9 cellular contexts compared by ENCODE assay signal in genomic region chr21:30434033-30434631, GRCh38. TPM values are rescaled to one million over a fixed set of nuclear protein-coding genes. Genes with fewer than 3 reads are reported as not detected.
DNase-seq lines count a peak whose midpoint lies in the region; ATAC-seq and TF ChIP-seq lines count a peak whose summit lies in the region.
"Had no signal": no experiment of that assay in that cellular context is flagged by ENCODE, and none has a peak within 500 bp of the region (broad histone marks: within the 10 kb centered on the region; RNA-seq: fewer than 3 reads in every experiment).

No MANE protein-coding gene starts in this region.

- CTCF ChIA-PET in activated naive CD4-positive, alpha-beta T cell treated with anti-CD3 and anti-CD28 coated beads, Interleukin-2, amount 10 ng/mL, durations not matched to agents 7 days and 5 days (lab: Charles Lee), result interaction anchor here (0.6 to 1.3 kb wide), 3 partner anchors 22 to 1344 kb away, joined by 3 to 4 read pairs (median 3); no protein-coding TSS in a partner anchor

- no peaks in the 10 kb centered on the region for H3K4me1 Mint-ChIP-seq in activated naive CD4-positive, alpha-beta T cell treated with anti-CD3 and anti-CD28 coated beads, Interleukin-2, amount 10 ng/mL, durations not matched to agents 7 days and 5 days

- no peaks in the 10 kb centered on the region for H3K9me3 Mint-ChIP-seq in activated naive CD4-positive, alpha-beta T cell treated with anti-CD3 and anti-CD28 coated beads, Interleukin-2, amount 10 ng/mL, durations not matched to agents 7 days and 5 days
- H3K9me3 Mint-ChIP-seq: activated naive CD4-positive, alpha-beta T cell treated with anti-CD3 and anti-CD28 coated beads, Interleukin-2, amount 50 U/mL, for 72 hours had no signal

- peak; percentile 23 for DNase-seq in activated naive CD4-positive, alpha-beta T cell treated with anti-CD3 and anti-CD28 coated beads, Interleukin-2, amount 10 ng/mL, durations not matched to agents 7 days and 5 days
- DNase-seq in activated naive CD4-positive, alpha-beta T cell treated with anti-CD3 and anti-CD28 coated beads, Interleukin-2, amount 50 U/mL, for 16 hours, result no peak
- peak; percentile 27 for DNase-seq in HuH-7 (ENCODE audit: low spot score)
- DNase-seq in fibroblast of the conjunctiva (ENCODE audit: low read depth), result peak; percentile 8
- DNase-seq in stimulated activated CD4-positive, alpha-beta T cell treated with anti-CD3 and anti-CD28 coated beads, Interleukin-4, amount 100 ng/mL, for 24 hours, result peak; percentile 7
- DNase-seq in lower leg skin (ENCODE audit: low spot score in 2 of 2), result no peak
- DNase-seq in activated gamma-delta T cell (lab: John Stamatoyannopoulos, UW), result no peak

- no peak overlapping the region for H3K4me3 ChIP-seq in lower leg skin (ENCODE audit: low read depth, poor library complexity, severe bottlenecking)

- TF ChIP-seq POLR2A in lower leg skin (IDR thresholded peaks at IDR 0.05), result no peak

- H3K4me3 Mint-ChIP-seq in activated naive CD4-positive, alpha-beta T cell treated with anti-CD3 and anti-CD28 coated beads, Interleukin-2, amount 10 ng/mL, durations not matched to agents 7 days and 5 days, result no peak overlapping the region

- ATAC-seq in SK-N-SH treated with all-trans-retinoic acid at 6 μM for 48 hours, result peak; percentile 89

- H3K27me3 Mint-ChIP-seq in activated naive CD4-positive, alpha-beta T cell treated with anti-CD3 and anti-CD28 coated beads, Interleukin-2, amount 10 ng/mL, durations not matched to agents 7 days and 5 days, result peaks cover 5% of the 10 kb centered on the region

- WGBS in lower leg skin, 2 donors, result 45 to 49% methylated on average over 10 of the region's 10 CpGs

- intact Hi-C loops in lower leg skin (cut with DNase I; ENCODE audit: low total_unique reads), result no loop called here

- no peaks in the 10 kb centered on the region for H3K36me3 Mint-ChIP-seq in activated naive CD4-positive, alpha-beta T cell treated with anti-CD3 and anti-CD28 coated beads, Interleukin-2, amount 10 ng/mL, durations not matched to agents 7 days and 5 days
- H3K36me3 Mint-ChIP-seq: activated naive CD4-positive, alpha-beta T cell treated with anti-CD3 and anti-CD28 coated beads, Interleukin-2, amount 50 U/mL, for 72 hours had no signal

- TF ChIP-seq CTCF in lower leg skin (IDR thresholded peaks at IDR 0.05), result no peak

- no peak overlapping the region for H3K27ac Mint-ChIP-seq in activated naive CD4-positive, alpha-beta T cell treated with anti-CD3 and anti-CD28 coated beads, Interleukin-2, amount 10 ng/mL, durations not matched to agents 7 days and 5 days
- H3K27ac Mint-ChIP-seq: activated naive CD4-positive, alpha-beta T cell treated with anti-CD3 and anti-CD28 coated beads, Interleukin-2, amount 50 U/mL, for 72 hours had no signal

TF ChIP-seq in SK-N-SH treated with all-trans-retinoic acid at 6 μM for 48 hours, 23 proteins besides CTCF, POLR2A, EP300 and RAD21:
- no peak for TF ChIP-seq OSR1 (CRISPR knock-in tag; IDR thresholded peaks at IDR 0.05)
- TF ChIP-seq BACH2 (CRISPR knock-in tag; IDR thresholded peaks at IDR 0.05; ENCODE audit: borderline replicate concordance), result no peak
- no peak for TF ChIP-seq CREB5 (CRISPR knock-in tag; IDR thresholded peaks at IDR 0.05; ENCODE audit: low read depth)
- TF ChIP-seq, protein P1, sequence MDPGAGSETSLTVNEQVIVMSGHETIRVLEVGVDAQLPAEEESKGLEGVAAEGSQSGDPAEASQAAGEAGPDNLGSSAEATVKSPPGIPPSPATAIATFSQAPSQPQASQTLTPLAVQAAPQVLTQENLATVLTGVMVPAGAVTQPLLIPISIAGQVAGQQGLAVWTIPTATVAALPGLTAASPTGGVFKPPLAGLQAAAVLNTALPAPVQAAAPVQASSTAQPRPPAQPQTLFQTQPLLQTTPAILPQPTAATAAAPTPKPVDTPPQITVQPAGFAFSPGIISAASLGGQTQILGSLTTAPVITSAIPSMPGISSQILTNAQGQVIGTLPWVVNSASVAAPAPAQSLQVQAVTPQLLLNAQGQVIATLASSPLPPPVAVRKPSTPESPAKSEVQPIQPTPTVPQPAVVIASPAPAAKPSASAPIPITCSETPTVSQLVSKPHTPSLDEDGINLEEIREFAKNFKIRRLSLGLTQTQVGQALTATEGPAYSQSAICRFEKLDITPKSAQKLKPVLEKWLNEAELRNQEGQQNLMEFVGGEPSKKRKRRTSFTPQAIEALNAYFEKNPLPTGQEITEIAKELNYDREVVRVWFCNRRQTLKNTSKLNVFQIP (CRISPR knock-in tag; IDR thresholded peaks at IDR 0.05; ENCODE audit: borderline replicate concordance, low read depth), result no peak
- TF ChIP-seq ESRRG (CRISPR knock-in tag; IDR thresholded peaks at IDR 0.05), result no peak
- no peak for TF ChIP-seq ZC3H10 (CRISPR knock-in tag; IDR thresholded peaks at IDR 0.05)
- TF ChIP-seq RARB (CRISPR knock-in tag; IDR thresholded peaks at IDR 0.05), result no peak
- TF ChIP-seq ARNTL (CRISPR knock-in tag; IDR thresholded peaks at IDR 0.05; ENCODE audit: borderline replicate concordance, low read depth), result no peak
- no peak for TF ChIP-seq ZFP3 (CRISPR knock-in tag; IDR thresholded peaks at IDR 0.05)
- TF ChIP-seq, protein P2, sequence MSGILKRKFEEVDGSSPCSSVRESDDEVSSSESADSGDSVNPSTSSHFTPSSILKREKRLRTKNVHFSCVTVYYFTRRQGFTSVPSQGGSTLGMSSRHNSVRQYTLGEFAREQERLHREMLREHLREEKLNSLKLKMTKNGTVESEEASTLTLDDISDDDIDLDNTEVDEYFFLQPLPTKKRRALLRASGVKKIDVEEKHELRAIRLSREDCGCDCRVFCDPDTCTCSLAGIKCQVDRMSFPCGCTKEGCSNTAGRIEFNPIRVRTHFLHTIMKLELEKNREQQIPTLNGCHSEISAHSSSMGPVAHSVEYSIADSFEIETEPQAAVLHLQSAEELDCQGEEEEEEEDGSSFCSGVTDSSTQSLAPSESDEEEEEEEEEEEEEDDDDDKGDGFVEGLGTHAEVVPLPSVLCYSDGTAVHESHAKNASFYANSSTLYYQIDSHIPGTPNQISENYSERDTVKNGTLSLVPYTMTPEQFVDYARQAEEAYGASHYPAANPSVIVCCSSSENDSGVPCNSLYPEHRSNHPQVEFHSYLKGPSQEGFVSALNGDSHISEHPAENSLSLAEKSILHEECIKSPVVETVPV (CRISPR knock-in tag; IDR thresholded peaks at IDR 0.05), result no peak
- no peak for TF ChIP-seq TSHZ2 (CRISPR knock-in tag; IDR thresholded peaks at IDR 0.05)
- no peak for TF ChIP-seq ZNF8 (CRISPR knock-in tag; IDR thresholded peaks at IDR 0.05)
- no peak for TF ChIP-seq TOX (CRISPR knock-in tag; IDR thresholded peaks at IDR 0.05; ENCODE audit: borderline replicate concordance)

RNA-seq across cellular contexts. Expression of gene KRTAP13-4, which starts 4.1 kb away (rescaled TPM):
- not detected for total RNA-seq in lower leg skin
- total RNA-seq: activated naive CD4-positive, alpha-beta T cell treated with anti-CD3 and anti-CD28 coated beads, Interleukin-2, amount 50 U/mL, for 72 hours had no signal

RNA-seq across cellular contexts. Expression of gene KRTAP15-1, which starts 5.9 kb away (rescaled TPM):
- total RNA-seq in lower leg skin, result not detected
- total RNA-seq: activated naive CD4-positive, alpha-beta T cell treated with anti-CD3 and anti-CD28 coated beads, Interleukin-2, amount 50 U/mL, for 72 hours had no signal

RNA-seq across cellular contexts. Expression of gene KRTAP13-3, which starts 8.4 kb away (rescaled TPM):
- total RNA-seq in lower leg skin, result not detected
- total RNA-seq: activated naive CD4-positive, alpha-beta T cell treated with anti-CD3 and anti-CD28 coated beads, Interleukin-2, amount 50 U/mL, for 72 hours had no signal

RNA-seq across cellular contexts. Expression of gene KRTAP13-1, which starts 38.3 kb away (rescaled TPM):
- 1 to 10 TPM in 1 of 4 donors, under 1 TPM in 1, not detected in 2; 0.89 to 3.3 TPM for total RNA-seq in lower leg skin
- total RNA-seq: activated naive CD4-positive, alpha-beta T cell treated with anti-CD3 and anti-CD28 coated beads, Interleukin-2, amount 50 U/mL, for 72 hours had no signal

RNA-seq across cellular contexts. Expression of gene KRTAP19-1, which starts 46.0 kb away (rescaled TPM):
- total RNA-seq in lower leg skin, result 10 to 100 TPM in 1 of 4 donors, under 1 TPM in 1, not detected in 2; 0.59 to 18.3 TPM
- total RNA-seq: activated naive CD4-positive, alpha-beta T cell treated with anti-CD3 and anti-CD28 coated beads, Interleukin-2, amount 50 U/mL, for 72 hours had no signal

Comparison
In these comparisons a context has a peak if more than half of its experiments do, and no peak if none do; other contexts are left out.
1. DNase-seq: peak in activated naive CD4-positive, alpha-beta T cell treated with anti-CD3 and anti-CD28 coated beads, Interleukin-2, amount 10 ng/mL, durations not matched to agents 7 days and 5 days (single experiment), HuH-7 (single experiment), fibroblast of the conjunctiva (single experiment) and stimulated activated CD4-positive, alpha-beta T cell treated with anti-CD3 and anti-CD28 coated beads, Interleukin-4, amount 100 ng/mL, for 24 hours (single experiment); none in activated naive CD4-positive, alpha-beta T cell treated with anti-CD3 and anti-CD28 coated beads, Interleukin-2, amount 50 U/mL, for 16 hours (single experiment), lower leg skin (0 of 2) and activated gamma-delta T cell (single experiment).